ENCODE assay signal across 8 cellular contexts in genomic region chr12:83823386-83824045, GRCh38.
A peak's percentile ranks its signal among the peaks of the same experiment; 100 is the strongest.
DNase-seq lines count a peak whose midpoint lies in the region; ATAC-seq lines count a peak whose summit lies in the region.

No MANE protein-coding gene starts in this region.

- no peak overlapping the region for H3K27ac Mint-ChIP-seq in T-helper 2 cell treated with Interferon-gamma antibody and Interleukin-4, amounts not matched to agents 5 μg/mL and 100 μg/mL, for 36 hours

- ATAC-seq in Right ventricle myocardium inferior: peak; percentile 63

- no peak overlapping the region for H3K4me3 Mint-ChIP-seq in T-helper 2 cell treated with Interferon-gamma antibody and Interleukin-4, amounts not matched to agents 5 μg/mL and 100 μg/mL, for 36 hours

- DNase-seq in Right ventricle myocardium inferior (ENCODE audit: missing footprints) (peak; percentile 53), cardiac septum (ENCODE audit: low spot score) (no peak), H7 (peak; percentile 3), head of caudate nucleus (peak; percentile 24 to 82 (median 59)), NCI-H774 (lab: John Stamatoyannopoulos, UW) (no peak)
- peak; percentile 70 for DNase-seq in Jurkat, Clone E6-1 (ENCODE audit: low read depth, low spot score)
- DNase-seq in T-helper 2 cell treated with Interferon-gamma antibody and Interleukin-4, amounts not matched to agents 5 μg/mL and 100 μg/mL, for 36 hours (ENCODE audit: low spot score): peak; percentile 7
- peak; percentile 15 for DNase-seq in stimulated activated CD4-positive, alpha-beta T cell treated with anti-CD3 and anti-CD28 coated beads, Interleukin-4, amount 100 ng/mL, for 1 hour

- H3K36me3 ChIP-seq in H7 (replicated peaks; ENCODE audit: control insufficient read depth, insufficient read depth, low read length): no peaks in the 10 kb centered on the region

- no peaks in the 10 kb centered on the region for H3K9me3 Mint-ChIP-seq in T-helper 2 cell treated with Interferon-gamma antibody and Interleukin-4, amounts not matched to agents 5 μg/mL and 100 μg/mL, for 36 hours

- H3K27me3 Mint-ChIP-seq in T-helper 2 cell treated with Interferon-gamma antibody and Interleukin-4, amounts not matched to agents 5 μg/mL and 100 μg/mL, for 36 hours (ENCODE audit: low read depth): no peaks in the 10 kb centered on the region

- no peaks in the 10 kb centered on the region for H3K36me3 Mint-ChIP-seq in T-helper 2 cell treated with Interferon-gamma antibody and Interleukin-4, amounts not matched to agents 5 μg/mL and 100 μg/mL, for 36 hours (ENCODE audit: low read depth)

- H3K4me3 ChIP-seq in H7 (ENCODE audit: insufficient read depth, low read depth, low read length): no peak overlapping the region
- no peak overlapping the region for H3K4me3 ChIP-seq in Jurkat, Clone E6-1 (ENCODE audit: low read length)

- intact Hi-C loops in Right ventricle myocardium inferior (cut with DNase I) (loop anchor here (2.0 to 5.0 kb wide), 2 partner anchors 821 to 1139 kb away; no protein-coding TSS in a partner anchor), cardiac septum (cut with DNase I) (loop anchor here (10.0 kb wide), 1 partner anchor 1139 kb away; the partner anchor contains the start of gene TMTC2), head of caudate nucleus (cut with DNase I) (no loop called here)

- no peaks in the 10 kb centered on the region for H3K4me1 Mint-ChIP-seq in T-helper 2 cell treated with Interferon-gamma antibody and Interleukin-4, amounts not matched to agents 5 μg/mL and 100 μg/mL, for 36 hours (ENCODE audit: low read depth)

- no peaks in the 10 kb centered on the region for H3K27me3 ChIP-seq in H7 (ENCODE audit: control insufficient read depth, insufficient read depth, low read length)

Comparison
In these comparisons a context has a peak if more than half of its experiments do, and no peak if none do; other contexts are left out.
1. DNase-seq: peak in Right ventricle myocardium inferior (single experiment), H7 (single experiment), Jurkat, Clone E6-1 (single experiment), T-helper 2 cell treated with Interferon-gamma antibody and Interleukin-4, amounts not matched to agents 5 μg/mL and 100 μg/mL, for 36 hours (single experiment), head of caudate nucleus (42 of 42) and stimulated activated CD4-positive, alpha-beta T cell treated with anti-CD3 and anti-CD28 coated beads, Interleukin-4, amount 100 ng/mL, for 1 hour (single experiment); none in cardiac septum (single experiment) and NCI-H774 (single experiment).